Comparison of ENCODE assay signal across 1 cellular context in the genomic region with DNA sequence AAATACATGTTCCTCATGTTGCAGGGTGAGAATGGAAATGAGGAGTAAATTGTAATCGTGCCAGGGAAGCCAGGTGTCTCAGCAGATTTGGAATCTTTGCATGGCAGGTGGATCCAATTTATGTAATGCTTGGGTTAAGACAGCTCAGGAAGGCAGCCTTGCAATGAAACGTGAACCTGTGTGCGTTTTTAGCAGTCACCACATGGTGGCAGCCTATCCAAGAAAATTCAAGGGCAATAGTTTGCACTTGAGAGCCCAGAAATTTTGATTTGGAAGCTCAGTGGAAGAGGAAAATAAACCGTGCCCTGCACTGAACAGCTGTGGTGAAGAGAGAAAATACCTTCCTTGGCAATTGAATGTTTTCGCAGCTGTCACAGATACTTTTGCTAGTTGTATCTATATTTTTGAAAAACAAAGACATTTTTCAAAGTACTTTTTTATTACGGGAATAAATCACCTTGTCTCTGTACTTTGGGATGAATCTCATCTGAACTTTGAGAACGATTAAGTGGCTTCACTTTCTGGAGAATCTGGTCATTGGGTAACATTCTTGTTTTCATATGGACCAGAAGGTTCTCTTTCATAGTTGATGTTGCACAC.
TF ChIP-seq lines count a peak whose summit lies in the region.

No MANE protein-coding gene starts in this region.

TF ChIP-seq in GM23338, 12 proteins besides CTCF, POLR2A, EP300 and RAD21 (continued from another document):
- TF ChIP-seq, protein P1, sequence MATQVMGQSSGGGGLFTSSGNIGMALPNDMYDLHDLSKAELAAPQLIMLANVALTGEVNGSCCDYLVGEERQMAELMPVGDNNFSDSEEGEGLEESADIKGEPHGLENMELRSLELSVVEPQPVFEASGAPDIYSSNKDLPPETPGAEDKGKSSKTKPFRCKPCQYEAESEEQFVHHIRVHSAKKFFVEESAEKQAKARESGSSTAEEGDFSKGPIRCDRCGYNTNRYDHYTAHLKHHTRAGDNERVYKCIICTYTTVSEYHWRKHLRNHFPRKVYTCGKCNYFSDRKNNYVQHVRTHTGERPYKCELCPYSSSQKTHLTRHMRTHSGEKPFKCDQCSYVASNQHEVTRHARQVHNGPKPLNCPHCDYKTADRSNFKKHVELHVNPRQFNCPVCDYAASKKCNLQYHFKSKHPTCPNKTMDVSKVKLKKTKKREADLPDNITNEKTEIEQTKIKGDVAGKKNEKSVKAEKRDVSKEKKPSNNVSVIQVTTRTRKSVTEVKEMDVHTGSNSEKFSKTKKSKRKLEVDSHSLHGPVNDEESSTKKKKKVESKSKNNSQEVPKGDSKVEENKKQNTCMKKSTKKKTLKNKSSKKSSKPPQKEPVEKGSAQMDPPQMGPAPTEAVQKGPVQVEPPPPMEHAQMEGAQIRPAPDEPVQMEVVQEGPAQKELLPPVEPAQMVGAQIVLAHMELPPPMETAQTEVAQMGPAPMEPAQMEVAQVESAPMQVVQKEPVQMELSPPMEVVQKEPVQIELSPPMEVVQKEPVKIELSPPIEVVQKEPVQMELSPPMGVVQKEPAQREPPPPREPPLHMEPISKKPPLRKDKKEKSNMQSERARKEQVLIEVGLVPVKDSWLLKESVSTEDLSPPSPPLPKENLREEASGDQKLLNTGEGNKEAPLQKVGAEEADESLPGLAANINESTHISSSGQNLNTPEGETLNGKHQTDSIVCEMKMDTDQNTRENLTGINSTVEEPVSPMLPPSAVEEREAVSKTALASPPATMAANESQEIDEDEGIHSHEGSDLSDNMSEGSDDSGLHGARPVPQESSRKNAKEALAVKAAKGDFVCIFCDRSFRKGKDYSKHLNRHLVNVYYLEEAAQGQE (IDR thresholded peaks at IDR 0.05; ENCODE audit: unreplicated experiment): no peak
- TF ChIP-seq, protein P2, sequence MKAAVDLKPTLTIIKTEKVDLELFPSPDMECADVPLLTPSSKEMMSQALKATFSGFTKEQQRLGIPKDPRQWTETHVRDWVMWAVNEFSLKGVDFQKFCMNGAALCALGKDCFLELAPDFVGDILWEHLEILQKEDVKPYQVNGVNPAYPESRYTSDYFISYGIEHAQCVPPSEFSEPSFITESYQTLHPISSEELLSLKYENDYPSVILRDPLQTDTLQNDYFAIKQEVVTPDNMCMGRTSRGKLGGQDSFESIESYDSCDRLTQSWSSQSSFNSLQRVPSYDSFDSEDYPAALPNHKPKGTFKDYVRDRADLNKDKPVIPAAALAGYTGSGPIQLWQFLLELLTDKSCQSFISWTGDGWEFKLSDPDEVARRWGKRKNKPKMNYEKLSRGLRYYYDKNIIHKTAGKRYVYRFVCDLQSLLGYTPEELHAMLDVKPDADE (IDR thresholded peaks at IDR 0.05): no peak
- TF ChIP-seq STAT1 (IDR thresholded peaks at IDR 0.05; ENCODE audit: unreplicated experiment): no peak
